34 cellular contexts compared by ENCODE assay signal in the genomic region with DNA sequence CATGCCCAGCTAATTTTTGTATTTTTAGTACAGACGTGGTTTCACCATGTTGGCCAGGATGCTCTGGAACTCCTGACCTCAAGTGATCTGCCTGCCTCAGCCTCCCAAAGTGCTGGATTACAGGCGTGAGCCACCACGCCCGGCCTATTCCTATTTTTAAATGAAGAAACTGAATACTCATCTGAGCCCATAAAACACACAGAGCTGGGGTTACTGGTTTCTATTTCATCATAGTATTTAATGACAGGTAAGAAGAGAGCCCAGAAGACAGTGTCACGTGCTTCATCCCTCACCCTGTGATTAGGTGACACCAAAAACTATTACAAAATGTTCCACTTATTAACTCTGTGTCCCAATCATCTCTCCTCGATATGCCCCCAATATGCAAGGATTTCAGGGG. TPM values are rescaled to one million over a fixed set of nuclear protein-coding genes. Genes with fewer than 3 reads are reported as not detected.
"Had no signal": no experiment of that assay in that cellular context is flagged by ENCODE, and none has a peak within 500 bp of the region (broad histone marks: within the 10 kb centered on the region; RNA-seq: fewer than 3 reads in every experiment).

No MANE protein-coding gene starts in this region.

- H3K4me1 ChIP-seq: adrenal gland, ascending aorta, body of pancreas, breast epithelium had no signal

- H3K27me3 ChIP-seq: adrenal gland, ascending aorta, body of pancreas, brain microvascular endothelial cell, breast epithelium, cardiac muscle cell had no signal

- DNase-seq: activated effector memory CD4-positive, alpha-beta T cell treated with anti-CD3 and anti-CD28 coated beads, Interleukin-2, amount 50 U/mL, for 16 hours; activated effector memory CD4-positive, alpha-beta T cell treated with Interleukin-2 at 50 U/mL for 16 hours; activated gamma-delta T cell; activated gamma-delta T cell treated with Interleukin-2 at 50 U/mL for 16 hours; activated naive CD4-positive, alpha-beta T cell; activated naive CD4-positive, alpha-beta T cell treated with anti-CD3 and anti-CD28 coated beads for 36 hours; activated naive CD4-positive, alpha-beta T cell treated with anti-CD3 and anti-CD28 coated beads, Interleukin-2, amount 10 ng/mL, durations not matched to agents 7 days and 5 days; activated naive CD4-positive, alpha-beta T cell treated with anti-CD3 and anti-CD28 coated beads, Interleukin-2, amount 50 U/mL, for 16 hours; activated naive CD4-positive, alpha-beta T cell treated with Interleukin-2 at 50 U/mL for 16 hours; activated naive CD8-positive, alpha-beta T cell treated with anti-CD3 and anti-CD28 coated beads for 36 hours; activated naive CD8-positive, alpha-beta T cell treated with anti-CD3 and anti-CD28 coated beads, Interleukin-2, amount 10 ng/mL, durations not matched to agents 7 days and 5 days; activated naive CD8-positive, alpha-beta T cell treated with anti-CD3 and anti-CD28 coated beads, Interleukin-2, amount 50 U/mL, for 24 hours; activated T-cell treated with anti-CD3 and anti-CD28 coated beads, Interleukin-2, amount 50 U/mL, for 1 hour; activated T-cell treated with anti-CD3 and anti-CD28 coated beads, Interleukin-2, amount 50 U/mL, for 24 hours; activated T-cell treated with anti-CD3 and anti-CD28 coated beads, Interleukin-2, amount 50 U/mL, for 4 hours; activated T-cell treated with anti-CD3 and anti-CD28 coated beads, Interleukin-2, amount 50 U/mL, for 48 hours; activated T-cell treated with anti-CD3 and anti-CD28 coated beads, Interleukin-2, amount 50 U/mL, for 72 hours; amniotic stem cell; amygdala; anterior cingulate cortex; aorta; body of pancreas; brain microvascular endothelial cell; caudate nucleus; central memory CD4-positive, alpha-beta T cell; cerebellar nuclear complex had no signal

- H3K4me3 ChIP-seq: adrenal gland, ascending aorta, body of pancreas, breast epithelium, cardiac muscle cell had no signal

- H3K27ac ChIP-seq: adrenal gland, ascending aorta, body of pancreas, brain microvascular endothelial cell, breast epithelium, cardiac muscle cell had no signal

- H3K36me3 ChIP-seq: adrenal gland, ascending aorta, brain microvascular endothelial cell, breast epithelium, cardiac muscle cell had no signal

- H3K9me3 ChIP-seq: adrenal gland, ascending aorta, body of pancreas, breast epithelium had no signal

- ATAC-seq: activated naive CD4-positive, alpha-beta T cell treated with anti-CD3 and anti-CD28 coated beads, Interleukin-2, amount 50 U/mL, for 72 hours; activated naive CD8-positive, alpha-beta T cell treated with anti-CD3 and anti-CD28 coated beads, Interleukin-2, amount 50 U/mL, for 24 hours; activated T-cell treated with anti-CD3 and anti-CD28 coated beads, Interleukin-2, amount 50 U/mL, for 4 hours; activated T-cell treated with anti-CD3 and anti-CD28 coated beads, Interleukin-2, amount 50 U/mL, for 72 hours; activated T-helper 17 cell treated with anti-CD3 and anti-CD28 coated beads, Interleukin-2, amount 50 U/mL, for 72 hours; body of pancreas had no signal

RNA-seq across cellular contexts. Expression of gene LRATD1, which starts 15.6 kb away (rescaled TPM):
- total RNA-seq: activated naive CD4-positive, alpha-beta T cell treated with anti-CD3 and anti-CD28 coated beads for 36 hours; activated naive CD4-positive, alpha-beta T cell treated with anti-CD3 and anti-CD28 coated beads, Interleukin-2, amount 50 U/mL, for 72 hours; activated naive CD8-positive, alpha-beta T cell treated with anti-CD3 and anti-CD28 coated beads for 36 hours; activated naive CD8-positive, alpha-beta T cell treated with anti-CD3 and anti-CD28 coated beads, Interleukin-2, amount 10 ng/mL, durations not matched to agents 7 days and 5 days; activated T-cell treated with anti-CD3 and anti-CD28 coated beads, Interleukin-2, amount 50 U/mL, for 72 hours; activated T-helper 1 cell treated with anti-CD3 and anti-CD28 coated beads, Interleukin-12 subunit alpha, Interleukin-12 subunit beta, Interleukin-2, Interleukin-4 antibody, amounts not matched to agents 30 ng/mL and 10 ng/mL and 1 ng/mL, durations not matched to agents 14 hours and 24 hours and 36 hours; activated T-helper 17 cell treated with anti-CD3 and anti-CD28 coated beads, Interleukin-2, amount 50 U/mL, for 72 hours; activated T-helper 2 cell treated with anti-CD3 and anti-CD28 coated beads, Interferon-gamma antibody, Interleukin-2, Interleukin-4, amounts not matched to agents 10 μg/mL and 5 μg/mL and 100 μg/mL, durations not matched to agents 14 hours and 24 hours and 36 hours had no signal
